ENCODE assay signal across 1 cellular context in genomic region chr16:228151-228855, GRCh38.
A peak's percentile ranks its signal among the peaks of the same experiment; 100 is the strongest.
TF ChIP-seq lines count a peak whose summit lies in the region.

No MANE protein-coding gene starts in this region.

TF ChIP-seq in H1, 55 proteins besides CTCF, POLR2A, EP300 and RAD21:
- TF ChIP-seq SAP30 (IDR thresholded peaks at IDR 0.05; ENCODE audit: insufficient read depth, insufficient replicate concordance, low read length) (peak; percentile 83), MAFK (IDR thresholded peaks at IDR 0.05; ENCODE audit: low read depth, low read length) (peak; percentile 5; the same call in 1 of the 2 replicates), SP4 (IDR thresholded peaks at IDR 0.05; ENCODE audit: low read length) (no peak), SIN3A (conservative IDR thresholded peaks at IDR 0.05 in 1 of 2, IDR thresholded peaks at IDR 0.05 in 1 of 2; ENCODE audit: low read depth in 1 of 2, low read length in 2 of 2) (0 out of 4 replicates have a peak, but pooled peaks have one; percentile 27 to 35), CREB1 (IDR thresholded peaks at IDR 0.05) (no peak)
